In the genomic region with DNA sequence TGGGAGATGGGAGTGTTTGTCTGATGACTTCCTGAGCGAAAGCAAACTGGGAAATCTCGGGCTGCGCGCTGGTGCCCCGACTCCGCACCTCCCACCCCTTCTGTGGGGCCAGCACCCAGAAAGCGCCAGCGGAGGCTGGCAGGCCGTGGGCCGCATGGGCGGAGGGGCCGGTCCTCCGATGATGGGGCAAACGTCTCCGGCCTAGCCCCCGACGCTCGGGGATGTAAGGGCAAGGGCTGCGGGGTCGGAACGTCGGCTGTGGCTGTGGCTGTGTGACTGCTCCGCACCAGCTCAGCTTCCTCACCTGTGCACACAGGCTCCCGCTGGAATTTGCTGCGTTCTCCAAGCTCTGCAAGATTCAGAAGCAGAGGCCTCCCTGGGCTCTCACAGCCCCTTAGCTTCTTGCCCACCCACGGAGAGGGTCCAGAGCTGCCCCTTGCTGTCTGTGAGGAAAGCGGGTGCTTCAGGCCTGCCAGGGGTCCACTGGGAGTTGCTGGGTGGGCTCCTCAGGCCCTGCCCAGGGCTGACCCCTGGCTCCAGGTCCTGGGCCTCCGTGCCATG, we compare ENCODE assay signal across 1 cellular context.
TF ChIP-seq lines count a peak whose summit lies in the region.

No MANE protein-coding gene starts in this region.

TF ChIP-seq in H1, 55 proteins besides CTCF, POLR2A, EP300 and RAD21 (continued from another document):
- no peak for TF ChIP-seq KDM1A (IDR thresholded peaks at IDR 0.05; ENCODE audit: borderline replicate concordance, low read length)
- no peak for TF ChIP-seq YY1 (IDR thresholded peaks at IDR 0.05; ENCODE audit: low read depth, low read length)
- no peak for TF ChIP-seq BRCA1 (IDR thresholded peaks at IDR 0.05; ENCODE audit: low read depth, low read length)
- TF ChIP-seq ZNF274 (IDR thresholded peaks at IDR 0.05; ENCODE audit: borderline replicate concordance, extremely low read depth, low read length) = no peak
- TF ChIP-seq NRF1 (IDR thresholded peaks at IDR 0.05; ENCODE audit: low read depth, low read length) = no peak
- no peak for TF ChIP-seq SAP30 (IDR thresholded peaks at IDR 0.05; ENCODE audit: insufficient read depth, insufficient replicate concordance, low read length)
- no peak for TF ChIP-seq CEBPB (IDR thresholded peaks at IDR 0.05; ENCODE audit: low read depth, low read length)
- TF ChIP-seq NANOG (IDR thresholded peaks at IDR 0.05; ENCODE audit: insufficient read depth, low read depth, low read length, poor library complexity, severe bottlenecking) = no peak
- TF ChIP-seq CTBP2 (IDR thresholded peaks at IDR 0.05; ENCODE audit: borderline replicate concordance, insufficient read depth, insufficient read length, low read length) = no peak
- no peak for TF ChIP-seq POU5F1 (IDR thresholded peaks at IDR 0.05; ENCODE audit: low read depth, low read length)
- no peak for TF ChIP-seq SP1 (IDR thresholded peaks at IDR 0.05; ENCODE audit: low read depth, low read length)
- no peak for TF ChIP-seq CREB1 (IDR thresholded peaks at IDR 0.05)
- TF ChIP-seq HDAC6 (IDR thresholded peaks at IDR 0.05; ENCODE audit: low read depth, low read length) = no peak
- TF ChIP-seq, protein P1, sequence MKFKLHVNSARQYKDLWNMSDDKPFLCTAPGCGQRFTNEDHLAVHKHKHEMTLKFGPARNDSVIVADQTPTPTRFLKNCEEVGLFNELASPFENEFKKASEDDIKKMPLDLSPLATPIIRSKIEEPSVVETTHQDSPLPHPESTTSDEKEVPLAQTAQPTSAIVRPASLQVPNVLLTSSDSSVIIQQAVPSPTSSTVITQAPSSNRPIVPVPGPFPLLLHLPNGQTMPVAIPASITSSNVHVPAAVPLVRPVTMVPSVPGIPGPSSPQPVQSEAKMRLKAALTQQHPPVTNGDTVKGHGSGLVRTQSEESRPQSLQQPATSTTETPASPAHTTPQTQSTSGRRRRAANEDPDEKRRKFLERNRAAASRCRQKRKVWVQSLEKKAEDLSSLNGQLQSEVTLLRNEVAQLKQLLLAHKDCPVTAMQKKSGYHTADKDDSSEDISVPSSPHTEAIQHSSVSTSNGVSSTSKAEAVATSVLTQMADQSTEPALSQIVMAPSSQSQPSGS (IDR thresholded peaks at IDR 0.05; ENCODE audit: low read length) = no peak
- TF ChIP-seq TCF12 (IDR thresholded peaks at IDR 0.05; ENCODE audit: low read depth, low read length) = no peak
- no peak for TF ChIP-seq FOSL1 (IDR thresholded peaks at IDR 0.05; ENCODE audit: insufficient read depth, low read depth, low read length)
- TF ChIP-seq BCL11A (IDR thresholded peaks at IDR 0.05; ENCODE audit: low read depth in 2 of 2, low read length in 2 of 2) = no peak
- no peak for TF ChIP-seq SP2 (IDR thresholded peaks at IDR 0.05; ENCODE audit: low read length)
- TF ChIP-seq EGR1 (IDR thresholded peaks at IDR 0.05; ENCODE audit: borderline replicate concordance, low read depth, low read length) = no peak
